Comparison of ENCODE assay signal across 8 cellular contexts in genomic region chr1:1777950-1778826, GRCh38. TPM values are rescaled to one million over a fixed set of nuclear protein-coding genes. Genes with fewer than 3 reads are reported as not detected.
A peak's percentile ranks its signal among the peaks of the same experiment; 100 is the strongest.
DNase-seq lines count a peak whose midpoint lies in the region; TF ChIP-seq lines count a peak whose summit lies in the region.

NADK (minus strand) TSS chr1:1778470; CDS start chr1:1765406, 13,064 bp downstream.

- peaks cover 56% of the 10 kb centered on the region for H3K4me1 Mint-ChIP-seq in HFFc6 (ENCODE audit: low read depth)

- no peak for TF ChIP-seq CTCF in HFFc6 (IDR thresholded peaks at IDR 0.05)
- no peak for TF ChIP-seq CTCF in choroid plexus epithelial cell (conservative IDR thresholded peaks at IDR 0.05; ENCODE audit: low read depth, low read length)

- H3K4me3 Mint-ChIP-seq in HFFc6: peak within 1 kb of the TSS; percentile 87

- no peaks in the 10 kb centered on the region for H3K9me3 Mint-ChIP-seq in HFFc6

- H3K27me3 Mint-ChIP-seq in HFFc6 (ENCODE audit: insufficient read depth): peaks cover 24% of the 10 kb centered on the region

- peak within 1 kb of the TSS; percentile 77 for H3K27ac Mint-ChIP-seq in HFFc6

- peaks cover 6% of the 10 kb centered on the region; the same call in 1 of the 2 replicates for H3K36me3 Mint-ChIP-seq in HFFc6 (ENCODE audit: low read depth)

- peak within 1 kb of the TSS; percentile 97 for H3K4me3 ChIP-seq in choroid plexus epithelial cell (ENCODE audit: low read depth, low read length)

- DNase-seq in NCI-H1417 (lab: John Stamatoyannopoulos, UW): peak; percentile 70 to 86 (median 70)
- DNase-seq in NCI-H1417 treated with DMSO at 0.1 percent for 48 hours (lab: John Stamatoyannopoulos, UW): no peak
- DNase-seq in HFFc6: peak; percentile 25
- DNase-seq in NCI-H1092 treated with DMSO at 0.1 percent for 48 hours (lab: John Stamatoyannopoulos, UW): peak; percentile 12
- peak; percentile 81 for DNase-seq in activated CD4-positive, CD25-positive, alpha-beta regulatory T cell treated with anti-CD3 and anti-CD28 coated beads, Interleukin-2, amount 50 U/mL, for 72 hours
- peak; percentile 46 for DNase-seq in choroid plexus epithelial cell (ENCODE audit: low read depth)
- peak; percentile 85 for DNase-seq in left kidney (ENCODE audit: low read depth, low spot score)
- peak; percentile 69 to 73 for DNase-seq in stimulated activated CD4-positive, alpha-beta T cell treated with anti-CD3 and anti-CD28 coated beads, Interleukin-1b, Interleukin-23, amount 100 ng/mL, for 4 hours (ENCODE audit: low read depth in 2 of 2)

RNA-seq across cellular contexts. Expression of gene NADK, which starts in this region (rescaled TPM):
- 10 to 100 TPM; 50.3 to 68.8 (median 54.8) TPM for total RNA-seq in HFFc6 (2021; fragmentation: NEBNext Ultra II Directional; extraction: Animal tissue kit (Norgen Biotek cat#: 25700))
